ENCODE assay signal across 2 cellular contexts in the genomic region with DNA sequence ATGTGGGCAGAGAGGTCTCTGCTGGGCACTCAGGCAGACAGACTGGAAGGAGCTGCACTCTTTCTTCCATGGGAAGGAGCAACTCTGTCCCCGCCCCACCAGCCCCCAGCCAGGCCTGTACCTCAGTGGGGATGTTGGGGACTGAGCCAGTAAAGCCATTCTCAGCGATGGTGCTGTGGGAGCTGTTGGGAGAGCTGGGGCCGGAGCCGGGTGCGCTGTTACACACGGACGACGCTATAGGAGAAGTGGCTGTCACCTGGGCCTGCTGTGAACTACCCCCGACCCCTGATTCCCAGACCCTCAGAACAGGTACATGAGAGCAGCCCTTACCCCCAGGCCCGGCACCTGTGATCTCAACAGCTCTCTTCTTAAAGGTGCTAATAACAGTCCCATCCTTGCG.
TF ChIP-seq lines count a peak whose summit lies in the region.

No MANE protein-coding gene starts in this region.

TF ChIP-seq in IMR-90, 13 proteins besides CTCF, POLR2A, EP300 and RAD21 (continued from another document):
- no peak for TF ChIP-seq RCOR1 (IDR thresholded peaks at IDR 0.05; ENCODE audit: insufficient replicate concordance, low read length)
- TF ChIP-seq, protein P1, sequence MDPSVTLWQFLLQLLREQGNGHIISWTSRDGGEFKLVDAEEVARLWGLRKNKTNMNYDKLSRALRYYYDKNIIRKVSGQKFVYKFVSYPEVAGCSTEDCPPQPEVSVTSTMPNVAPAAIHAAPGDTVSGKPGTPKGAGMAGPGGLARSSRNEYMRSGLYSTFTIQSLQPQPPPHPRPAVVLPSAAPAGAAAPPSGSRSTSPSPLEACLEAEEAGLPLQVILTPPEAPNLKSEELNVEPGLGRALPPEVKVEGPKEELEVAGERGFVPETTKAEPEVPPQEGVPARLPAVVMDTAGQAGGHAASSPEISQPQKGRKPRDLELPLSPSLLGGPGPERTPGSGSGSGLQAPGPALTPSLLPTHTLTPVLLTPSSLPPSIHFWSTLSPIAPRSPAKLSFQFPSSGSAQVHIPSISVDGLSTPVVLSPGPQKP (IDR thresholded peaks at IDR 0.05; ENCODE audit: borderline replicate concordance, low read depth, low read length) = no peak
- TF ChIP-seq MAZ (IDR thresholded peaks at IDR 0.05; ENCODE audit: borderline replicate concordance, low read depth, low read length) = no peak
- no peak for TF ChIP-seq RFX5 (IDR thresholded peaks at IDR 0.05; ENCODE audit: low read depth, low read length)
- no peak for TF ChIP-seq NFE2L2 (IDR thresholded peaks at IDR 0.05; ENCODE audit: low read depth, low read length)
- no peak for TF ChIP-seq MXI1 (IDR thresholded peaks at IDR 0.05; ENCODE audit: borderline replicate concordance, low read depth, low read length)
- no peak for TF ChIP-seq SMC3 (IDR thresholded peaks at IDR 0.05; ENCODE audit: low read depth, low read length)
- TF ChIP-seq FOS (IDR thresholded peaks at IDR 0.05; ENCODE audit: low read depth, low read length) = no peak
- TF ChIP-seq, protein P2, sequence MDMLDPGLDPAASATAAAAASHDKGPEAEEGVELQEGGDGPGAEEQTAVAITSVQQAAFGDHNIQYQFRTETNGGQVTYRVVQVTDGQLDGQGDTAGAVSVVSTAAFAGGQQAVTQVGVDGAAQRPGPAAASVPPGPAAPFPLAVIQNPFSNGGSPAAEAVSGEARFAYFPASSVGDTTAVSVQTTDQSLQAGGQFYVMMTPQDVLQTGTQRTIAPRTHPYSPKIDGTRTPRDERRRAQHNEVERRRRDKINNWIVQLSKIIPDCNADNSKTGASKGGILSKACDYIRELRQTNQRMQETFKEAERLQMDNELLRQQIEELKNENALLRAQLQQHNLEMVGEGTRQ (IDR thresholded peaks at IDR 0.05; ENCODE audit: low read depth, low read length) = no peak
- TF ChIP-seq CEBPB (IDR thresholded peaks at IDR 0.05; ENCODE audit: low read depth, low read length) = no peak
- no peak for TF ChIP-seq CHD1 (IDR thresholded peaks at IDR 0.05; ENCODE audit: low read depth, low read length)
- no peak for TF ChIP-seq BHLHE40 (IDR thresholded peaks at IDR 0.05; ENCODE audit: low read depth, low read length)

TF ChIP-seq in SK-N-SH treated with all-trans-retinoic acid at 6 μM for 48 hours, 23 proteins besides CTCF, POLR2A, EP300 and RAD21 (continued from another document):
- TF ChIP-seq BACH2 (CRISPR knock-in tag; IDR thresholded peaks at IDR 0.05; ENCODE audit: borderline replicate concordance) (no peak), RARB (CRISPR knock-in tag; IDR thresholded peaks at IDR 0.05) (no peak), SNAI2 (CRISPR knock-in tag; IDR thresholded peaks at IDR 0.05) (no peak), ZNF565 (CRISPR knock-in tag; conservative IDR thresholded peaks at IDR 0.05; ENCODE audit: low read depth) (no peak), OSR1 (CRISPR knock-in tag; IDR thresholded peaks at IDR 0.05) (no peak), ZFP30 (CRISPR knock-in tag; IDR thresholded peaks at IDR 0.05) (no peak), ZC3H10 (CRISPR knock-in tag; IDR thresholded peaks at IDR 0.05) (no peak), ZNF8 (CRISPR knock-in tag; IDR thresholded peaks at IDR 0.05) (no peak), PPARA (CRISPR knock-in tag; IDR thresholded peaks at IDR 0.05; ENCODE audit: borderline replicate concordance) (no peak), TOX (CRISPR knock-in tag; IDR thresholded peaks at IDR 0.05; ENCODE audit: borderline replicate concordance) (no peak), ARNTL (CRISPR knock-in tag; IDR thresholded peaks at IDR 0.05; ENCODE audit: borderline replicate concordance, low read depth) (no peak), CSDC2 (CRISPR knock-in tag; IDR thresholded peaks at IDR 0.05) (no peak), GLIS3 (CRISPR knock-in tag; IDR thresholded peaks at IDR 0.05) (no peak), ESRRG (CRISPR knock-in tag; IDR thresholded peaks at IDR 0.05) (no peak)
- TF ChIP-seq, protein P3, sequence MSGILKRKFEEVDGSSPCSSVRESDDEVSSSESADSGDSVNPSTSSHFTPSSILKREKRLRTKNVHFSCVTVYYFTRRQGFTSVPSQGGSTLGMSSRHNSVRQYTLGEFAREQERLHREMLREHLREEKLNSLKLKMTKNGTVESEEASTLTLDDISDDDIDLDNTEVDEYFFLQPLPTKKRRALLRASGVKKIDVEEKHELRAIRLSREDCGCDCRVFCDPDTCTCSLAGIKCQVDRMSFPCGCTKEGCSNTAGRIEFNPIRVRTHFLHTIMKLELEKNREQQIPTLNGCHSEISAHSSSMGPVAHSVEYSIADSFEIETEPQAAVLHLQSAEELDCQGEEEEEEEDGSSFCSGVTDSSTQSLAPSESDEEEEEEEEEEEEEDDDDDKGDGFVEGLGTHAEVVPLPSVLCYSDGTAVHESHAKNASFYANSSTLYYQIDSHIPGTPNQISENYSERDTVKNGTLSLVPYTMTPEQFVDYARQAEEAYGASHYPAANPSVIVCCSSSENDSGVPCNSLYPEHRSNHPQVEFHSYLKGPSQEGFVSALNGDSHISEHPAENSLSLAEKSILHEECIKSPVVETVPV (CRISPR knock-in tag; IDR thresholded peaks at IDR 0.05) = no peak
- TF ChIP-seq, protein P4, sequence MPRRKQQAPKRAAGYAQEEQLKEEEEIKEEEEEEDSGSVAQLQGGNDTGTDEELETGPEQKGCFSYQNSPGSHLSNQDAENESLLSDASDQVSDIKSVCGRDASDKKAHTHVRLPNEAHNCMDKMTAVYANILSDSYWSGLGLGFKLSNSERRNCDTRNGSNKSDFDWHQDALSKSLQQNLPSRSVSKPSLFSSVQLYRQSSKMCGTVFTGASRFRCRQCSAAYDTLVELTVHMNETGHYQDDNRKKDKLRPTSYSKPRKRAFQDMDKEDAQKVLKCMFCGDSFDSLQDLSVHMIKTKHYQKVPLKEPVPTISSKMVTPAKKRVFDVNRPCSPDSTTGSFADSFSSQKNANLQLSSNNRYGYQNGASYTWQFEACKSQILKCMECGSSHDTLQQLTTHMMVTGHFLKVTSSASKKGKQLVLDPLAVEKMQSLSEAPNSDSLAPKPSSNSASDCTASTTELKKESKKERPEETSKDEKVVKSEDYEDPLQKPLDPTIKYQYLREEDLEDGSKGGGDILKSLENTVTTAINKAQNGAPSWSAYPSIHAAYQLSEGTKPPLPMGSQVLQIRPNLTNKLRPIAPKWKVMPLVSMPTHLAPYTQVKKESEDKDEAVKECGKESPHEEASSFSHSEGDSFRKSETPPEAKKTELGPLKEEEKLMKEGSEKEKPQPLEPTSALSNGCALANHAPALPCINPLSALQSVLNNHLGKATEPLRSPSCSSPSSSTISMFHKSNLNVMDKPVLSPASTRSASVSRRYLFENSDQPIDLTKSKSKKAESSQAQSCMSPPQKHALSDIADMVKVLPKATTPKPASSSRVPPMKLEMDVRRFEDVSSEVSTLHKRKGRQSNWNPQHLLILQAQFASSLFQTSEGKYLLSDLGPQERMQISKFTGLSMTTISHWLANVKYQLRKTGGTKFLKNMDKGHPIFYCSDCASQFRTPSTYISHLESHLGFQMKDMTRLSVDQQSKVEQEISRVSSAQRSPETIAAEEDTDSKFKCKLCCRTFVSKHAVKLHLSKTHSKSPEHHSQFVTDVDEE (CRISPR knock-in tag; IDR thresholded peaks at IDR 0.05) = no peak
- TF ChIP-seq, protein P5, sequence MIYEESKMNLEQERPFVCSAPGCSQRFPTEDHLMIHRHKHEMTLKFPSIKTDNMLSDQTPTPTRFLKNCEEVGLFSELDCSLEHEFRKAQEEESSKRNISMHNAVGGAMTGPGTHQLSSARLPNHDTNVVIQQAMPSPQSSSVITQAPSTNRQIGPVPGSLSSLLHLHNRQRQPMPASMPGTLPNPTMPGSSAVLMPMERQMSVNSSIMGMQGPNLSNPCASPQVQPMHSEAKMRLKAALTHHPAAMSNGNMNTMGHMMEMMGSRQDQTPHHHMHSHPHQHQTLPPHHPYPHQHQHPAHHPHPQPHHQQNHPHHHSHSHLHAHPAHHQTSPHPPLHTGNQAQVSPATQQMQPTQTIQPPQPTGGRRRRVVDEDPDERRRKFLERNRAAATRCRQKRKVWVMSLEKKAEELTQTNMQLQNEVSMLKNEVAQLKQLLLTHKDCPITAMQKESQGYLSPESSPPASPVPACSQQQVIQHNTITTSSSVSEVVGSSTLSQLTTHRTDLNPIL (CRISPR knock-in tag; IDR thresholded peaks at IDR 0.05; ENCODE audit: low read depth) = no peak
- TF ChIP-seq, protein P6, sequence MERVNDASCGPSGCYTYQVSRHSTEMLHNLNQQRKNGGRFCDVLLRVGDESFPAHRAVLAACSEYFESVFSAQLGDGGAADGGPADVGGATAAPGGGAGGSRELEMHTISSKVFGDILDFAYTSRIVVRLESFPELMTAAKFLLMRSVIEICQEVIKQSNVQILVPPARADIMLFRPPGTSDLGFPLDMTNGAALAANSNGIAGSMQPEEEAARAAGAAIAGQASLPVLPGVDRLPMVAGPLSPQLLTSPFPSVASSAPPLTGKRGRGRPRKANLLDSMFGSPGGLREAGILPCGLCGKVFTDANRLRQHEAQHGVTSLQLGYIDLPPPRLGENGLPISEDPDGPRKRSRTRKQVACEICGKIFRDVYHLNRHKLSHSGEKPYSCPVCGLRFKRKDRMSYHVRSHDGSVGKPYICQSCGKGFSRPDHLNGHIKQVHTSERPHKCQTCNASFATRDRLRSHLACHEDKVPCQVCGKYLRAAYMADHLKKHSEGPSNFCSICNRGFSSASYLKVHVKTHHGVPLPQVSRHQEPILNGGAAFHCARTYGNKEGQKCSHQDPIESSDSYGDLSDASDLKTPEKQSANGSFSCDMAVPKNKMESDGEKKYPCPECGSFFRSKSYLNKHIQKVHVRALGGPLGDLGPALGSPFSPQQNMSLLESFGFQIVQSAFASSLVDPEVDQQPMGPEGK (CRISPR knock-in tag; IDR thresholded peaks at IDR 0.05; ENCODE audit: borderline replicate concordance) = no peak
